ENCODE assay signal across 16 cellular contexts in genomic region chr11:116263020-116263419, GRCh38.
"Had no signal": no experiment of that assay in that cellular context is flagged by ENCODE, and none has a peak within 500 bp of the region (broad histone marks: within the 10 kb centered on the region; RNA-seq: fewer than 3 reads in every experiment).

No MANE protein-coding gene starts in this region.

- H3K27me3 ChIP-seq: sigmoid colon, testis had no signal

- H3K4me1 Mint-ChIP-seq: activated CD4-positive, alpha-beta T cell treated with anti-CD3 and anti-CD28 coated beads, Interleukin-2, amount 10 ng/mL, durations not matched to agents 24 days and 14 days; activated naive CD8-positive, alpha-beta T cell treated with anti-CD3 and anti-CD28 coated beads, Interleukin-2, amount 10 ng/mL, durations not matched to agents 7 days and 5 days; activated T-helper 17 cell treated with anti-CD3 and anti-CD28 coated beads, Interleukin-2, amount 50 U/mL, for 72 hours; naive thymus-derived CD8-positive, alpha-beta T cell; stimulated activated effector memory CD8-positive, alpha-beta T cell treated with anti-CD3 and anti-CD28 coated beads, Interleukin-12 subunit alpha, Interleukin-12 subunit beta, amount 100 ng/mL, for 72 hours had no signal

- H3K36me3 Mint-ChIP-seq: activated naive CD8-positive, alpha-beta T cell treated with anti-CD3 and anti-CD28 coated beads, Interleukin-2, amount 10 ng/mL, durations not matched to agents 7 days and 5 days; naive thymus-derived CD8-positive, alpha-beta T cell; stimulated activated effector memory CD8-positive, alpha-beta T cell treated with anti-CD3 and anti-CD28 coated beads, Interleukin-12 subunit alpha, Interleukin-12 subunit beta, amount 100 ng/mL, for 72 hours; type B pancreatic cell had no signal

- H3K4me3 ChIP-seq: esophagus squamous epithelium, sigmoid colon, testis had no signal

- H3K9me3 ChIP-seq: esophagus squamous epithelium, sigmoid colon, testis had no signal

- H3K27me3 Mint-ChIP-seq: activated CD4-positive, alpha-beta T cell treated with anti-CD3 and anti-CD28 coated beads, Interleukin-2, amount 10 ng/mL, durations not matched to agents 24 days and 14 days; activated naive CD8-positive, alpha-beta T cell treated with anti-CD3 and anti-CD28 coated beads, Interleukin-2, amount 10 ng/mL, durations not matched to agents 7 days and 5 days had no signal

- H3K9me3 Mint-ChIP-seq: activated CD4-positive, alpha-beta T cell treated with anti-CD3 and anti-CD28 coated beads, Interleukin-2, amount 10 ng/mL, durations not matched to agents 24 days and 14 days; activated CD8-positive, alpha-beta T cell treated with anti-CD3 and anti-CD28 coated beads for 36 hours; activated naive CD8-positive, alpha-beta T cell treated with anti-CD3 and anti-CD28 coated beads, Interleukin-2, amount 10 ng/mL, durations not matched to agents 7 days and 5 days; activated T-helper 17 cell treated with anti-CD3 and anti-CD28 coated beads, Interleukin-2, amount 50 U/mL, for 72 hours; stimulated activated effector memory CD8-positive, alpha-beta T cell treated with anti-CD3 and anti-CD28 coated beads, Interleukin-12 subunit alpha, Interleukin-12 subunit beta, amount 100 ng/mL, for 72 hours; type B pancreatic cell had no signal

- H3K27ac ChIP-seq: esophagus squamous epithelium, sigmoid colon, testis had no signal

- H3K27ac Mint-ChIP-seq: activated CD4-positive, alpha-beta T cell treated with anti-CD3 and anti-CD28 coated beads, Interleukin-2, amount 10 ng/mL, durations not matched to agents 24 days and 14 days; activated CD8-positive, alpha-beta T cell treated with anti-CD3 and anti-CD28 coated beads for 36 hours; activated naive CD8-positive, alpha-beta T cell treated with anti-CD3 and anti-CD28 coated beads, Interleukin-2, amount 10 ng/mL, durations not matched to agents 7 days and 5 days; activated T-helper 17 cell treated with anti-CD3 and anti-CD28 coated beads, Interleukin-2, amount 50 U/mL, for 72 hours; naive thymus-derived CD8-positive, alpha-beta T cell; stimulated activated effector memory CD8-positive, alpha-beta T cell treated with anti-CD3 and anti-CD28 coated beads, Interleukin-12 subunit alpha, Interleukin-12 subunit beta, amount 100 ng/mL, for 72 hours; type B pancreatic cell had no signal

- H3K4me3 Mint-ChIP-seq: activated CD4-positive, alpha-beta T cell treated with anti-CD3 and anti-CD28 coated beads, Interleukin-2, amount 10 ng/mL, durations not matched to agents 24 days and 14 days; activated CD8-positive, alpha-beta T cell treated with anti-CD3 and anti-CD28 coated beads for 36 hours; activated naive CD8-positive, alpha-beta T cell treated with anti-CD3 and anti-CD28 coated beads, Interleukin-2, amount 10 ng/mL, durations not matched to agents 7 days and 5 days; activated T-helper 17 cell treated with anti-CD3 and anti-CD28 coated beads, Interleukin-2, amount 50 U/mL, for 72 hours; naive thymus-derived CD8-positive, alpha-beta T cell; stimulated activated effector memory CD8-positive, alpha-beta T cell treated with anti-CD3 and anti-CD28 coated beads, Interleukin-12 subunit alpha, Interleukin-12 subunit beta, amount 100 ng/mL, for 72 hours; type B pancreatic cell had no signal

- DNase-seq: activated CD4-positive, alpha-beta T cell treated with anti-CD3 and anti-CD28 coated beads, Interleukin-2, amount 10 ng/mL, durations not matched to agents 24 days and 14 days; activated CD8-positive, alpha-beta T cell treated with anti-CD3 and anti-CD28 coated beads for 36 hours; activated naive CD4-positive, alpha-beta T cell treated with Interleukin-2 at 50 U/mL for 16 hours; activated naive CD8-positive, alpha-beta T cell treated with anti-CD3 and anti-CD28 coated beads, Interleukin-2, amount 10 ng/mL, durations not matched to agents 7 days and 5 days; activated T-cell treated with anti-CD3 and anti-CD28 coated beads, Interleukin-2, amount 50 U/mL, for 1 hour; dermis blood vessel endothelial cell; effector memory CD4-positive, alpha-beta T cell; esophagus squamous epithelium; mesenchymal stem cell; naive thymus-derived CD8-positive, alpha-beta T cell; sigmoid colon; stimulated activated CD4-positive, alpha-beta T cell treated with anti-CD3 and anti-CD28 coated beads, Interleukin-4, amount 100 ng/mL, for 24 hours; testis had no signal

- H3K36me3 ChIP-seq: esophagus squamous epithelium, sigmoid colon had no signal

- H3K4me1 ChIP-seq: esophagus squamous epithelium, sigmoid colon, testis had no signal
